In the genomic region with DNA sequence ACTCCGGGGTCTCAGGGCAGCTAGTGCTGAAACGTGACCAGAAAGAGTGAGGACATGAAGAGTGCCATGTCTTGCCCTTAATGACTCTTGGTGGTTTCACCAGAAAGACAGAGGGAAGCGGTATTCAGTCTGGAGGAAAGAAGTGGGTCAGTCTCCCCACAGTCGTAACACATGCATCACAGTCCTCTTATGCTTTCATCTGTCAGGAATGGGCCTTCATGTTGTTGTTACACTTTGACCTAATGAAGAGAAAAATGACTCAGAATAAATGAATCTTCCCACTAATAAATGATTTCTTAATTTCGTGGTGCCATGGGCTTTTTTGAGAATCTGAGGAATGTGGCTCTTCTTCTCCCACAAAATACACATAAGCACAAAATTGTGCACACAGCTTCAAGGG, we compare ENCODE assay signal across 17 cellular contexts.
DNase-seq lines count a peak whose midpoint lies in the region; ATAC-seq and TF ChIP-seq lines count a peak whose summit lies in the region.
"Had no signal": no experiment of that assay in that cellular context is flagged by ENCODE, and none has a peak within 500 bp of the region (broad histone marks: within the 10 kb centered on the region; RNA-seq: fewer than 3 reads in every experiment).

No MANE protein-coding gene starts in this region.

- TF ChIP-seq CTCF in AG04449 (IDR thresholded peaks at IDR 0.05; ENCODE audit: insufficient read depth, low read length, missing control alignments) (no peak), brain microvascular endothelial cell (IDR thresholded peaks at IDR 0.05; ENCODE audit: low read depth, low read length, missing control alignments) (no peak)
- TF ChIP-seq CTCF in CD4-positive, alpha-beta T cell (IDR thresholded peaks at IDR 0.05): no peak

- H3K4me3 ChIP-seq in AG04449 (ENCODE audit: low read depth, low read length): no peak overlapping the region
- H3K4me3 ChIP-seq in brain microvascular endothelial cell (ENCODE audit: low read depth, low read length): no peak overlapping the region
- H3K4me3 ChIP-seq: heart left ventricle, stomach had no signal

- H3K4me1 Mint-ChIP-seq in CD4-positive, alpha-beta T cell (ENCODE audit: low read depth): no peaks in the 10 kb centered on the region
- H3K4me1 Mint-ChIP-seq: activated CD4-positive, alpha-beta T cell treated with anti-CD3 and anti-CD28 coated beads, Interleukin-2, amount 10 ng/mL, durations not matched to agents 24 days and 14 days; naive B cell had no signal

- H3K9me3 ChIP-seq in CD4-positive, alpha-beta T cell (ENCODE audit: control insufficient read depth, low read length): no peaks in the 10 kb centered on the region
- H3K9me3 ChIP-seq: heart left ventricle, stomach had no signal

- no peaks in the 10 kb centered on the region for H3K9me3 Mint-ChIP-seq in CD4-positive, alpha-beta T cell
- H3K9me3 Mint-ChIP-seq in activated naive CD4-positive, alpha-beta T cell treated with anti-CD3 and anti-CD28 coated beads, Interleukin-2, amount 50 U/mL, for 72 hours: no peaks in the 10 kb centered on the region
- H3K9me3 Mint-ChIP-seq: activated CD4-positive, alpha-beta T cell treated with anti-CD3 and anti-CD28 coated beads, Interleukin-2, amount 10 ng/mL, durations not matched to agents 24 days and 14 days; activated naive CD4-positive, alpha-beta T cell treated with anti-CD3 and anti-CD28 coated beads for 36 hours; naive B cell had no signal

- no peak for ATAC-seq in CD4-positive, alpha-beta T cell (ENCODE audit: poor library complexity)
- ATAC-seq in activated naive CD4-positive, alpha-beta T cell treated with anti-CD3 and anti-CD28 coated beads, Interleukin-2, amount 50 U/mL, for 72 hours: no peak
- ATAC-seq: left colon had no signal

- CTCF ChIA-PET in AG04449 (lab: Yijun Ruan, JAX): interaction anchor here (0.9 kb wide), 1 partner anchor 21 kb away, joined by 3 read pairs; no protein-coding TSS in a partner anchor
- CTCF ChIA-PET in CD4-positive, alpha-beta T cell (lab: Charles Lee): no interaction called here

- POLR2A ChIA-PET in AG04449 (lab: Yijun Ruan, JAX): interaction anchor here (0.9 kb wide), 1 partner anchor 108 kb away, joined by 3 read pairs; no protein-coding TSS in a partner anchor
- POLR2A ChIA-PET in CD4-positive, alpha-beta T cell (lab: Charles Lee): no interaction called here

- DNase-seq in AG04449 (ENCODE audit: low read depth, low spot score): peak; percentile 94
- peak; percentile 41 for DNase-seq in HK-2 (ENCODE audit: unreplicated experiment)
- peak; percentile 84 for DNase-seq in brain microvascular endothelial cell
- peak; percentile 88 for DNase-seq in kidney glomerular epithelial cell (lab: John Stamatoyannopoulos, UW)
- DNase-seq in CD4-positive, alpha-beta T cell: no peak
- DNase-seq in activated CD4-positive, alpha-beta T cell treated with anti-CD3 and anti-CD28 coated beads for 48 hours: no peak
- DNase-seq in NCI-H1105 (lab: John Stamatoyannopoulos, UW): no peak
- DNase-seq in activated naive CD4-positive, alpha-beta T cell treated with anti-CD3 and anti-CD28 coated beads, Interleukin-2, amount 50 U/mL, for 72 hours (ENCODE audit: low spot score in 2 of 2): no peak
- DNase-seq: activated CD4-positive, alpha-beta T cell treated with anti-CD3 and anti-CD28 coated beads, Interleukin-2, amount 10 ng/mL, durations not matched to agents 24 days and 14 days; activated naive CD4-positive, alpha-beta T cell treated with anti-CD3 and anti-CD28 coated beads for 36 hours; KBM-7; left colon; naive B cell; NCI-H1092 treated with DMSO at 0.1 percent for 48 hours; stomach had no signal

- no peaks in the 10 kb centered on the region for H3K27me3 ChIP-seq in brain microvascular endothelial cell (replicated peaks)
- no peaks in the 10 kb centered on the region for H3K27me3 ChIP-seq in CD4-positive, alpha-beta T cell (ENCODE audit: control insufficient read depth, insufficient read depth, low read length)
- H3K27me3 ChIP-seq: heart left ventricle, stomach had no signal

- H3K36me3 ChIP-seq in brain microvascular endothelial cell (replicated peaks): no peaks in the 10 kb centered on the region
- H3K36me3 ChIP-seq: heart left ventricle, stomach had no signal

- intact Hi-C loops in CD4-positive, alpha-beta T cell (cut with DNase I, micrococcal nuclease): no loop called here

- H3K27ac ChIP-seq in brain microvascular endothelial cell: peak overlapping the region; percentile 70
- no peak overlapping the region for H3K27ac ChIP-seq in CD4-positive, alpha-beta T cell (ENCODE audit: low read depth, low read length)
- H3K27ac ChIP-seq: stomach had no signal

- no peak overlapping the region for H3K27ac Mint-ChIP-seq in CD4-positive, alpha-beta T cell
- H3K27ac Mint-ChIP-seq in activated naive CD4-positive, alpha-beta T cell treated with anti-CD3 and anti-CD28 coated beads, Interleukin-2, amount 50 U/mL, for 72 hours: no peak overlapping the region
- H3K27ac Mint-ChIP-seq: activated CD4-positive, alpha-beta T cell treated with anti-CD3 and anti-CD28 coated beads, Interleukin-2, amount 10 ng/mL, durations not matched to agents 24 days and 14 days; activated naive CD4-positive, alpha-beta T cell treated with anti-CD3 and anti-CD28 coated beads for 36 hours; naive B cell; progenitor cell of endocrine pancreas had no signal

- H3K4me3 Mint-ChIP-seq in CD4-positive, alpha-beta T cell: no peak overlapping the region
- H3K4me3 Mint-ChIP-seq: activated CD4-positive, alpha-beta T cell treated with anti-CD3 and anti-CD28 coated beads, Interleukin-2, amount 10 ng/mL, durations not matched to agents 24 days and 14 days; activated naive CD4-positive, alpha-beta T cell treated with anti-CD3 and anti-CD28 coated beads for 36 hours; naive B cell had no signal

- no peaks in the 10 kb centered on the region for H3K36me3 Mint-ChIP-seq in CD4-positive, alpha-beta T cell (ENCODE audit: low read depth)
- H3K36me3 Mint-ChIP-seq in activated naive CD4-positive, alpha-beta T cell treated with anti-CD3 and anti-CD28 coated beads, Interleukin-2, amount 50 U/mL, for 72 hours: no peaks in the 10 kb centered on the region
- H3K36me3 Mint-ChIP-seq: naive B cell had no signal

- in situ Hi-C loops in brain microvascular endothelial cell (cut with HindIII; ENCODE audit: low pct_ligation_motif_present, low sequenced_read_pairs): no loop called here

- H3K27me3 Mint-ChIP-seq in CD4-positive, alpha-beta T cell: no peaks in the 10 kb centered on the region
- H3K27me3 Mint-ChIP-seq: activated CD4-positive, alpha-beta T cell treated with anti-CD3 and anti-CD28 coated beads, Interleukin-2, amount 10 ng/mL, durations not matched to agents 24 days and 14 days; naive B cell; progenitor cell of endocrine pancreas had no signal

Comparison
In these comparisons a context has a peak if more than half of its experiments do, and no peak if none do; other contexts are left out.
1. DNase-seq: peak in AG04449 (single experiment), HK-2 (single experiment), brain microvascular endothelial cell (single experiment) and kidney glomerular epithelial cell (single experiment); none in CD4-positive, alpha-beta T cell (0 of 10), activated CD4-positive, alpha-beta T cell treated with anti-CD3 and anti-CD28 coated beads for 48 hours (single experiment), NCI-H1105 (single experiment) and activated naive CD4-positive, alpha-beta T cell treated with anti-CD3 and anti-CD28 coated beads, Interleukin-2, amount 50 U/mL, for 72 hours (0 of 2).